In genomic region chr19:14206283-14206677, GRCh38 we compare ENCODE assay signal across 8 cellular contexts. TPM values are rescaled to one million over a fixed set of nuclear protein-coding genes. Genes with fewer than 3 reads are reported as not detected.
DNase-seq lines count a peak whose midpoint lies in the region; ATAC-seq and TF ChIP-seq lines count a peak whose summit lies in the region.
"Not testable (repeated sequence)": the region's sequence is repeated elsewhere in the genome, so short reads cannot be mapped to it uniquely, and the experiment has no call there.

No MANE protein-coding gene starts in this region.

- not testable (repeated sequence) for H2BK120ac ChIP-seq in IMR-90 (ENCODE audit: low read depth, low read length)

- CTCF ChIA-PET in CD4-positive, alpha-beta T cell (lab: Charles Lee); IMR-90 (lab: Yijun Ruan, JAX): not testable (repeated sequence)

- H3K56ac ChIP-seq in IMR-90 (ENCODE audit: extremely low read depth, insufficient read depth, low read length) = not testable (repeated sequence)

- H3K4ac ChIP-seq in IMR-90 (ENCODE audit: low read depth, low read length) = not testable (repeated sequence)

- H2BK20ac ChIP-seq in IMR-90 (ENCODE audit: low read depth, low read length) = not testable (repeated sequence)

- H3K4me3 ChIP-seq in IMR-90 (ENCODE audit: insufficient read depth, low read depth, low read length) = peak overlapping the region; percentile 52
- H3K4me3 ChIP-seq in SJSA1 = peak overlapping the region; percentile 32
- peak overlapping the region; percentile 52 for H3K4me3 ChIP-seq in epithelial cell of proximal tubule (ENCODE audit: low read depth, low read length)
- peak overlapping the region; percentile 45 for H3K4me3 ChIP-seq in lower leg skin (ENCODE audit: low read depth, poor library complexity, severe bottlenecking)
- peak overlapping the region; percentile 55 for H3K4me3 ChIP-seq in rectal smooth muscle tissue (ENCODE audit: low read length)
- H3K4me3 ChIP-seq in transverse colon = peak overlapping the region; percentile 46 to 90 (median 81)

- not testable (repeated sequence) for H4K8ac ChIP-seq in IMR-90 (ENCODE audit: low read depth in 2 of 2, low read length in 2 of 2)

- H2BK5ac ChIP-seq in IMR-90 (ENCODE audit: low read depth, low read length, poor library complexity, severe bottlenecking) = not testable (repeated sequence)

- H3K9me3 ChIP-seq in CD4-positive, alpha-beta T cell (ENCODE audit: control insufficient read depth, low read length); IMR-90 (ENCODE audit: control insufficient read depth, insufficient read depth, low read length); SJSA1 (replicated peaks); transverse colon: not testable (repeated sequence)

- H3K79me1 ChIP-seq in IMR-90 (ENCODE audit: low read depth in 1 of 2, low read length in 2 of 2) = not testable (repeated sequence)

- H3K9me3 Mint-ChIP-seq in CD4-positive, alpha-beta T cell; activated naive CD8-positive, alpha-beta T cell treated with anti-CD3 and anti-CD28 coated beads for 36 hours: not testable (repeated sequence)

- not testable (repeated sequence) for H3K4me1 ChIP-seq in IMR-90 (ENCODE audit: control insufficient read depth, insufficient read depth, low read length); SJSA1 (replicated peaks); rectal smooth muscle tissue (ENCODE audit: control insufficient read depth, insufficient read depth, low read length)
- peaks cover 0 to 26% (median 18%) of the 10 kb centered on the region in 4 donors for H3K4me1 ChIP-seq in transverse colon

- not testable (repeated sequence) for H3K27me3 ChIP-seq in CD4-positive, alpha-beta T cell (ENCODE audit: control insufficient read depth, insufficient read depth, low read length); SJSA1 (replicated peaks); rectal smooth muscle tissue (ENCODE audit: control insufficient read depth, insufficient read depth, low read length)
- H3K27me3 ChIP-seq in IMR-90 (ENCODE audit: control insufficient read depth, insufficient read depth, low read length) = peaks cover 51% of the 10 kb centered on the region
- peaks cover 17% of the 10 kb centered on the region for H3K27me3 ChIP-seq in transverse colon

- not testable (repeated sequence) for H3K14ac ChIP-seq in IMR-90 (replicated peaks; ENCODE audit: low read depth, low read length)

- peaks cover 13% of the 10 kb centered on the region for H3K36me3 Mint-ChIP-seq in CD4-positive, alpha-beta T cell (ENCODE audit: low read depth)
- H3K36me3 Mint-ChIP-seq in activated naive CD8-positive, alpha-beta T cell treated with anti-CD3 and anti-CD28 coated beads for 36 hours = not testable (repeated sequence)

- not testable (repeated sequence) for H4K5ac ChIP-seq in IMR-90 (ENCODE audit: low read depth, low read length)

- not testable (repeated sequence) for H2AK9ac ChIP-seq in IMR-90 (replicated peaks; ENCODE audit: low read depth, low read length, poor library complexity)

- H3K4me2 ChIP-seq in IMR-90 (ENCODE audit: low read depth, low read length) = not testable (repeated sequence)

- dilution Hi-C loops in IMR-90 (cut with HindIII; ENCODE audit: low sequenced_read_pairs, unreplicated experiment) = not testable (repeated sequence)

- not testable (repeated sequence) for TF ChIP-seq CTCF in CD4-positive, alpha-beta T cell (IDR thresholded peaks at IDR 0.05); IMR-90 (conservative IDR thresholded peaks at IDR 0.05; ENCODE audit: low read depth, low read length); epithelial cell of proximal tubule (conservative IDR thresholded peaks at IDR 0.05; ENCODE audit: low read depth, low read length); lower leg skin (IDR thresholded peaks at IDR 0.05); transverse colon (IDR thresholded peaks at IDR 0.05)

- H3K23ac ChIP-seq in IMR-90 (ENCODE audit: low read depth, low read length) = not testable (repeated sequence)

- in situ Hi-C loops in IMR-90 (cut with MboI; ENCODE audit: low sequenced_read_pairs); transverse colon (cut with MboI; ENCODE audit: low pct_ligation_motif_present in 1 of 4, low pct_unique_long_range_greater_than_20kb in 1 of 4, low sequenced_read_pairs in 3 of 4): not testable (repeated sequence)

- H3K27me3 Mint-ChIP-seq in CD4-positive, alpha-beta T cell = not testable (repeated sequence)
- H3K27me3 Mint-ChIP-seq in activated naive CD8-positive, alpha-beta T cell treated with anti-CD3 and anti-CD28 coated beads for 36 hours = peaks cover 35% of the 10 kb centered on the region

- WGBS in IMR-90 (ENCODE audit: extremely low coverage in 2 of 2, insufficient read length in 1 of 2), 2 experiments = 0% methylated on average over 2 of the region's 65 CpGs; no CpG with 5 or more reads in 1 of the 2 experiments
- WGBS in lower leg skin, 2 donors = 0 to 1% methylated on average over 15 to 31 of the region's 65 CpGs
- WGBS in transverse colon (ENCODE audit: low coverage in 1 of 2), 2 donors = 0% methylated on average over 12 of the region's 65 CpGs; no CpG with 5 or more reads in 1 of the 2 donors

- not testable (repeated sequence) for H2AFZ ChIP-seq in IMR-90 (replicated peaks; ENCODE audit: low read length, poor library complexity)

- BruUV-seq in IMR-90 (replicated peaks; lab: Mats Ljungman, UMichigan) = not testable (repeated sequence)

- peak in 4 of 10 experiments; percentile 9 to 35 (median 20) for DNase-seq in CD4-positive, alpha-beta T cell
- DNase-seq in IMR-90; SJSA1 (ENCODE audit: low read depth in 1 of 2, low spot score in 2 of 2); epithelial cell of proximal tubule (ENCODE audit: low read depth); lower leg skin (ENCODE audit: low spot score in 2 of 2); transverse colon: not testable (repeated sequence)
- DNase-seq in activated naive CD8-positive, alpha-beta T cell treated with anti-CD3 and anti-CD28 coated beads for 36 hours = peak; percentile 33

- TF ChIP-seq POLR2A in IMR-90 (IDR thresholded peaks at IDR 0.05; ENCODE audit: low read depth, low read length); lower leg skin (IDR thresholded peaks at IDR 0.05); transverse colon (IDR thresholded peaks at IDR 0.05): not testable (repeated sequence)

- intact Hi-C loops in CD4-positive, alpha-beta T cell (cut with DNase I, micrococcal nuclease) = loop anchor here in 1 of 2 experiments (5.0 kb wide), 1 partner anchor 324 kb away; no protein-coding TSS in a partner anchor
- intact Hi-C loops in IMR-90 (cut with micrococcal nuclease); lower leg skin (cut with DNase I; ENCODE audit: low total_unique reads): not testable (repeated sequence)
- intact Hi-C loops in transverse colon (cut with DNase I; ENCODE audit: low total_unique reads) = loop anchor here (10.0 kb wide), 1 partner anchor 89 kb away; no protein-coding TSS in a partner anchor

- H4K20me1 ChIP-seq in IMR-90 (ENCODE audit: insufficient read depth, low read length) = not testable (repeated sequence)

- not testable (repeated sequence) for H2AK5ac ChIP-seq in IMR-90 (ENCODE audit: low read depth, low read length)

- H4K91ac ChIP-seq in IMR-90 (ENCODE audit: insufficient read depth, low read depth, low read length) = not testable (repeated sequence)

- not testable (repeated sequence) for H3K36me3 ChIP-seq in IMR-90 (ENCODE audit: control insufficient read depth, insufficient read depth, low read length); SJSA1; rectal smooth muscle tissue (ENCODE audit: control insufficient read depth, insufficient read depth, low read length); transverse colon

- H3K4me1 Mint-ChIP-seq in CD4-positive, alpha-beta T cell (ENCODE audit: low read depth) = peaks cover 53% of the 10 kb centered on the region
- peaks cover 33% of the 10 kb centered on the region for H3K4me1 Mint-ChIP-seq in activated naive CD8-positive, alpha-beta T cell treated with anti-CD3 and anti-CD28 coated beads for 36 hours

- not testable (repeated sequence) for H3K4me3 Mint-ChIP-seq in CD4-positive, alpha-beta T cell; activated naive CD8-positive, alpha-beta T cell treated with anti-CD3 and anti-CD28 coated beads for 36 hours

- not testable (repeated sequence) for TF ChIP-seq EP300 in transverse colon (IDR thresholded peaks at IDR 0.05; ENCODE audit: low read depth)

- not testable (repeated sequence) for H2BK15ac ChIP-seq in IMR-90 (ENCODE audit: low read depth, low read length)

- H3K27ac Mint-ChIP-seq in CD4-positive, alpha-beta T cell; activated naive CD8-positive, alpha-beta T cell treated with anti-CD3 and anti-CD28 coated beads for 36 hours: not testable (repeated sequence)

- POLR2A ChIA-PET in CD4-positive, alpha-beta T cell (lab: Charles Lee) = interaction anchor here (0.6 to 1.2 kb wide), 2 partner anchors 69 to 289 kb away, joined by 3 to 4 read pairs; partner anchors contain the start of gene ASF1B
- POLR2A ChIA-PET in IMR-90 (lab: Charles Lee; ENCODE audit: unreplicated experiment) = not testable (repeated sequence)

- H3K18ac ChIP-seq in IMR-90 (ENCODE audit: low read depth, low read length) = not testable (repeated sequence)

- H3K9ac ChIP-seq in IMR-90 (ENCODE audit: low read depth, low read length); rectal smooth muscle tissue (ENCODE audit: low read length): not testable (repeated sequence)

- TF ChIP-seq RAD21 in IMR-90 (IDR thresholded peaks at IDR 0.05; ENCODE audit: low read length) = not testable (repeated sequence)

- not testable (repeated sequence) for H3K9me1 ChIP-seq in IMR-90 (ENCODE audit: insufficient read depth, low read length)

- ATAC-seq in CD4-positive, alpha-beta T cell (ENCODE audit: poor library complexity) = peak; percentile 18
- not testable (repeated sequence) for ATAC-seq in IMR-90 (ENCODE audit: low read depth)

- not testable (repeated sequence) for H3K27ac ChIP-seq in CD4-positive, alpha-beta T cell (ENCODE audit: low read depth, low read length); IMR-90 (ENCODE audit: insufficient read depth, low read length); SJSA1; rectal smooth muscle tissue (ENCODE audit: low read depth, low read length)
- H3K27ac ChIP-seq in transverse colon = peak overlapping the region in 3 of 4 donors; percentile 36 to 73 (median 61)

RNA-seq across cellular contexts. Expression of gene ADGRL1, which starts 0.3 kb away (rescaled TPM):
- 10 to 100 TPM; 22.2 to 23.9 TPM for total RNA-seq in CD4-positive, alpha-beta T cell
- 0.72 and 1.4 TPM in 2 replicates for total RNA-seq in IMR-90 (2012; rRNA removed)
- 2.2 and 2.4 TPM in 2 replicates for polyA plus RNA-seq in IMR-90 (2012; rRNA removed)
- 0.78 and 3.2 TPM in 2 replicates for polyA plus RNA-seq in IMR-90 (2012; cell fraction: cytosol; rRNA removed)
- 5.8 and 14.9 TPM in 2 replicates for polyA plus RNA-seq in IMR-90 (2012; cell fraction: nucleus; rRNA removed; ENCODE audit: low replicate concordance)
- total RNA-seq in SJSA1 (2014; rRNA removed; shearing (Covaris generic)) = 4.9 and 22.4 TPM in 2 replicates
- 1 to 10 TPM; 8.5 to 9.5 TPM for total RNA-seq in activated naive CD8-positive, alpha-beta T cell treated with anti-CD3 and anti-CD28 coated beads for 36 hours
- 1.4 and 3.3 TPM in 2 replicates for total RNA-seq in epithelial cell of proximal tubule
- 10 to 100 TPM; 27.6 to 37.7 (median 29.8) TPM for total RNA-seq in lower leg skin
- total RNA-seq in transverse colon = 10 to 100 TPM; 45.9 to 55.4 (median 48.7) TPM
